ENCODE assay signal across 9 cellular contexts in genomic region chr7:129218514-129219036, GRCh38. TPM values are rescaled to one million over a fixed set of nuclear protein-coding genes. Genes with fewer than 3 reads are reported as not detected.
A peak's percentile ranks its signal among the peaks of the same experiment; 100 is the strongest.
DNase-seq lines count a peak whose midpoint lies in the region; ATAC-seq, FAIRE-seq and TF ChIP-seq lines count a peak whose summit lies in the region.
"Had no signal": no experiment of that assay in that cellular context is flagged by ENCODE, and none has a peak within 500 bp of the region (broad histone marks: within the 10 kb centered on the region; RNA-seq: fewer than 3 reads in every experiment).

No MANE protein-coding gene starts in this region.

- no peaks in the 10 kb centered on the region for H3K27me3 ChIP-seq in bronchial epithelial cell (ENCODE audit: control insufficient read depth, insufficient read depth, low read length)
- no peaks in the 10 kb centered on the region for H3K27me3 ChIP-seq in keratinocyte (ENCODE audit: control insufficient read depth, extremely low read depth, insufficient read depth, low read length)

- no peaks in the 10 kb centered on the region; the same call in 1 of the 2 replicates for H3K27me3 Mint-ChIP-seq in WTC11 (ENCODE audit: low read depth)

- 0 out of 2 replicates have a peak, but pooled peaks cover 5% of the 10 kb centered on the region for H3K4me1 Mint-ChIP-seq in WTC11

- peaks cover 13% of the 10 kb centered on the region for H3K9me3 Mint-ChIP-seq in WTC11
- H3K9me3 Mint-ChIP-seq: T-helper 1 cell treated with Interleukin-12 subunit alpha and Interleukin-12 subunit beta and Interleukin-4 antibody, amounts not matched to agents 30 μg/mL and 1 μg/mL, for 36 hours had no signal

- H3K79me2 ChIP-seq in keratinocyte (ENCODE audit: control insufficient read depth, insufficient read depth, low read length) = no peaks in the 10 kb centered on the region

- no peak overlapping the region for H3K4me3 Mint-ChIP-seq in WTC11
- H3K4me3 Mint-ChIP-seq: T-helper 1 cell treated with Interleukin-12 subunit alpha and Interleukin-12 subunit beta and Interleukin-4 antibody, amounts not matched to agents 30 μg/mL and 1 μg/mL, for 36 hours had no signal

- no peaks in the 10 kb centered on the region for H3K9me3 ChIP-seq in keratinocyte (ENCODE audit: control insufficient read depth, low read depth, low read length)

- H3K9me1 ChIP-seq in keratinocyte (ENCODE audit: control insufficient read depth, extremely low read depth, insufficient read depth, low read length) = no peaks in the 10 kb centered on the region

- POLR2A ChIA-PET in WTC11 (lab: Charles Lee) = interaction anchor here (0.5 to 1.3 kb wide), 4 partner anchors 29 to 1125 kb away, joined by 3 to 5 read pairs (median 4); no protein-coding TSS in a partner anchor

- dilution Hi-C loops in keratinocyte (cut with MboI; ENCODE audit: extremely low pct_ligation_motif_present, low sequenced_read_pairs) = no loop called here

- FAIRE-seq in bronchial epithelial cell (lab: Jason Lieb, UNC) = no peak
- peak; percentile 91 for FAIRE-seq in keratinocyte (lab: Jason Lieb, UNC)

- H3K36me3 ChIP-seq in bronchial epithelial cell (ENCODE audit: control insufficient read depth, insufficient read depth, low read length) (no peaks in the 10 kb centered on the region), keratinocyte (ENCODE audit: control insufficient read depth in 2 of 2, extremely low read depth in 1 of 2, insufficient read depth in 2 of 2, low read length in 2 of 2) (no peaks in the 10 kb centered on the region)

- no peak overlapping the region for H3K27ac ChIP-seq in keratinocyte (ENCODE audit: control insufficient read depth, insufficient read depth, low read length)

- no peak overlapping the region for H3K4me3 ChIP-seq in bronchial epithelial cell (ENCODE audit: low read depth, low read length)
- H3K4me3 ChIP-seq in keratinocyte (ENCODE audit: control insufficient read depth in 2 of 3, extremely low read depth in 1 of 3, insufficient read depth in 2 of 3, low read depth in 1 of 3, low read length in 3 of 3) = no peak overlapping the region

- TF ChIP-seq CTCF in WTC11 (IDR thresholded peaks at IDR 0.05) (peak; percentile 95), bronchial epithelial cell (IDR thresholded peaks at IDR 0.05; ENCODE audit: insufficient read depth, low read length, severe bottlenecking) (peak; percentile 86), keratinocyte (optimal IDR thresholded peaks at IDR 0.05 in 1 of 3, IDR thresholded peaks at IDR 0.05 in 1 of 3, conservative IDR thresholded peaks at IDR 0.05 in 1 of 3; ENCODE audit: extremely low read depth in 1 of 3, insufficient read depth in 2 of 3, low read length in 3 of 3) (peak; percentile 79 to 97 (median 95))

- no peak overlapping the region for H3K27ac Mint-ChIP-seq in WTC11
- H3K27ac Mint-ChIP-seq: T-helper 1 cell treated with Interleukin-12 subunit alpha and Interleukin-12 subunit beta and Interleukin-4 antibody, amounts not matched to agents 30 μg/mL and 1 μg/mL, for 36 hours had no signal

- no peak overlapping the region for H2AFZ ChIP-seq in keratinocyte (ENCODE audit: control insufficient read depth, low read length)

- no peaks in the 10 kb centered on the region for H3K4me1 ChIP-seq in keratinocyte (ENCODE audit: control insufficient read depth, extremely low read depth, insufficient read depth, low read length)

- CTCF ChIA-PET in WTC11 (lab: Charles Lee) = interaction anchor here (0.5 to 2.5 kb wide), 45 partner anchors 9 to 1046 kb away, joined by 3 to 46 read pairs (median 6); partner anchors contain the start of genes SMO and STRIP2

- no peaks in the 10 kb centered on the region for H4K20me1 ChIP-seq in keratinocyte (ENCODE audit: control insufficient read depth, extremely low read depth, insufficient read depth, low read length)

- no peak overlapping the region for H3K4me2 ChIP-seq in keratinocyte (ENCODE audit: control insufficient read depth, extremely low read depth, insufficient read depth, low read depth, low read length)

- H3K9ac ChIP-seq in keratinocyte (ENCODE audit: control insufficient read depth, extremely low read depth, insufficient read depth, low read length) = no peak overlapping the region

- ATAC-seq in HG02973 (IDR thresholded peaks at IDR 0.05; ENCODE audit: unreplicated experiment) (peak; percentile 51), WTC11 (peak; percentile 80), GM19324 (IDR thresholded peaks at IDR 0.05; ENCODE audit: low FRiP score, unreplicated experiment) (no peak)

- H3K36me3 Mint-ChIP-seq in WTC11 = peaks cover 19% of the 10 kb centered on the region

- peak; percentile 72 for DNase-seq in D341Med (ENCODE audit: low spot score)
- DNase-seq in NCI-H345 (lab: John Stamatoyannopoulos, UW) = peak; percentile 82
- DNase-seq in WTC11 (ENCODE audit: low spot score) = peak; percentile 91
- DNase-seq in bronchial epithelial cell (ENCODE audit: low read depth) = peak; percentile 76
- peak; percentile 45 for DNase-seq in keratinocyte (ENCODE audit: low read depth, low spot score)
- DNase-seq in stimulated activated CD4-positive, alpha-beta T cell treated with anti-CD3 and anti-CD28 coated beads, Interleukin-1b, Interleukin-23, amount 100 ng/mL, for 1 hour (ENCODE audit: low read depth in 2 of 2) = peak; percentile 42 to 60

TF ChIP-seq in WTC11, 78 proteins besides CTCF, POLR2A, EP300 and RAD21 (continues in another document):
- TF ChIP-seq ZBTB21 (CRISPR knock-in tag; IDR thresholded peaks at IDR 0.05; ENCODE audit: borderline replicate concordance) (no peak), IRF1 (CRISPR knock-in tag; IDR thresholded peaks at IDR 0.05) (no peak), ZNF317 (CRISPR knock-in tag; IDR thresholded peaks at IDR 0.05; ENCODE audit: borderline replicate concordance, low read depth) (no peak), PRRX2 (CRISPR knock-in tag; IDR thresholded peaks at IDR 0.05) (no peak), ZNF416 (CRISPR knock-in tag; IDR thresholded peaks at IDR 0.05) (no peak), MAX (CRISPR knock-in tag; IDR thresholded peaks at IDR 0.05) (no peak), E2F4 (CRISPR knock-in tag; IDR thresholded peaks at IDR 0.05; ENCODE audit: borderline replicate concordance, low read depth) (no peak), ZNF671 (CRISPR knock-in tag; IDR thresholded peaks at IDR 0.05) (no peak), JAZF1 (CRISPR knock-in tag; IDR thresholded peaks at IDR 0.05) (no peak), ZNF423 (CRISPR knock-in tag; IDR thresholded peaks at IDR 0.05) (no peak), MXD4 (CRISPR knock-in tag; IDR thresholded peaks at IDR 0.05; ENCODE audit: borderline replicate concordance) (no peak), RELA (CRISPR knock-in tag; IDR thresholded peaks at IDR 0.05; ENCODE audit: borderline replicate concordance) (no peak), ZNF219 (CRISPR knock-in tag; IDR thresholded peaks at IDR 0.05; ENCODE audit: borderline replicate concordance) (no peak), USF1 (CRISPR knock-in tag; IDR thresholded peaks at IDR 0.05) (no peak)

RNA-seq across cellular contexts. Expression of gene AHCYL2, which starts 6.3 kb away (rescaled TPM):
- total RNA-seq in WTC11 (2021) (25.6 to 28.5 TPM (median 28.4 TPM) in 3 replicates), bronchial epithelial cell (5.0 and 7.2 TPM in 2 replicates)
- polyA plus RNA-seq in keratinocyte = 21.9 to 39.5 TPM (median 32.8 TPM) in 3 replicates
- polyA plus RNA-seq in keratinocyte (2011; ENCODE audit: low read depth) = 21.9 TPM
- 25.6 and 36.9 TPM in 2 replicates for polyA plus RNA-seq in keratinocyte (2011; cell fraction: cytosol; rRNA removed)
- 45.9 and 48.0 TPM in 2 replicates for polyA plus RNA-seq in keratinocyte (2011; cell fraction: nucleus; rRNA removed)
- polyA plus RNA-seq in keratinocyte (2012; ENCODE audit: low replicate concordance) = 9.4 and 13.8 TPM in 2 replicates
- 38.2 to 49.5 TPM (median 47.0 TPM) in 3 replicates for polyA minus RNA-seq in keratinocyte
- polyA minus RNA-seq in keratinocyte (2011; cell fraction: cytosol; rRNA and poly(A)+ RNA removed) = 24.7 TPM
- polyA minus RNA-seq in keratinocyte (2011; cell fraction: nucleus; rRNA and poly(A)+ RNA removed) = 25.0 and 50.1 TPM in 2 replicates

RNA-seq across cellular contexts. Expression of gene SMO, which starts 30.1 kb away (rescaled TPM):
- total RNA-seq in WTC11 (2021) = 56.9 to 61.4 TPM (median 60.3 TPM) in 3 replicates
- 2.4 and 5.0 TPM in 2 replicates for total RNA-seq in bronchial epithelial cell
- polyA plus RNA-seq in keratinocyte = 3.9 to 6.2 TPM (median 6.2 TPM) in 3 replicates
- polyA plus RNA-seq in keratinocyte (2011; ENCODE audit: low read depth) = 0.72 TPM
- 2.3 and 3.1 TPM in 2 replicates for polyA plus RNA-seq in keratinocyte (2011; cell fraction: cytosol; rRNA removed)
- 6.8 and 7.7 TPM in 2 replicates for polyA plus RNA-seq in keratinocyte (2011; cell fraction: nucleus; rRNA removed)
- 1.5 and 6.2 TPM in 2 replicates for polyA plus RNA-seq in keratinocyte (2012; ENCODE audit: low replicate concordance)
- polyA minus RNA-seq in keratinocyte = 13.0 to 23.0 TPM (median 15.6 TPM) in 3 replicates
- 10.7 TPM for polyA minus RNA-seq in keratinocyte (2011; cell fraction: cytosol; rRNA and poly(A)+ RNA removed)
- 5.2 and 9.8 TPM in 2 replicates for polyA minus RNA-seq in keratinocyte (2011; cell fraction: nucleus; rRNA and poly(A)+ RNA removed)
